Comparison of ENCODE assay signal across 17 cellular contexts in genomic region chr10:71484352-71484751, GRCh38.
A peak's percentile ranks its signal among the peaks of the same experiment; 100 is the strongest.
DNase-seq lines count a peak whose midpoint lies in the region; ATAC-seq, FAIRE-seq and TF ChIP-seq lines count a peak whose summit lies in the region.
"Had no signal": no experiment of that assay in that cellular context is flagged by ENCODE, and none has a peak within 500 bp of the region (broad histone marks: within the 10 kb centered on the region; RNA-seq: fewer than 3 reads in every experiment).

No MANE protein-coding gene starts in this region.

- peaks cover 9% of the 10 kb centered on the region; the same call in 1 of the 2 replicates for H3K27me3 ChIP-seq in Panc1 (ENCODE audit: control insufficient read depth, insufficient read depth, low read length)
- no peaks in the 10 kb centered on the region for H3K27me3 ChIP-seq in PC-9 (ENCODE audit: insufficient read depth, low read depth)

- H3K79me2 ChIP-seq in PC-9 (ENCODE audit: low read depth): no peaks in the 10 kb centered on the region

- H3K4me1 ChIP-seq in A549: no peaks in the 10 kb centered on the region
- H3K4me1 ChIP-seq in Panc1 (ENCODE audit: control insufficient read depth, insufficient read depth, low read length): no peaks in the 10 kb centered on the region
- H3K4me1 ChIP-seq in PC-9 (replicated peaks; ENCODE audit: insufficient read depth): peaks cover 10% of the 10 kb centered on the region; the same call in 1 of the 2 replicates

- H3K4me2 ChIP-seq in A549 (no peak overlapping the region), PC-9 (no peak overlapping the region)

- H3K4me3 ChIP-seq in A549 (no peak overlapping the region), Panc1 (ENCODE audit: low read depth in 2 of 2, low read length in 2 of 2) (no peak overlapping the region), PC-9 (no peak overlapping the region)

- H3K27ac Mint-ChIP-seq in nephron progenitor cell: no peak overlapping the region

- peak; percentile 33 to 38; a peak in 3 of 6 replicates for ATAC-seq in A549
- ATAC-seq in Panc1: peak; percentile 56; the same call in 1 of the 2 replicates
- ATAC-seq in left ventricle myocardium superior: peak; percentile 90
- ATAC-seq: PC-3, SK-N-SH treated with all-trans-retinoic acid at 6 μM for 48 hours had no signal

- no peak for DNase-seq in A549 (ENCODE audit: low read depth in 1 of 2, low spot score in 1 of 2)
- DNase-seq in Panc1 (ENCODE audit: low read depth, low spot score): no peak
- DNase-seq in left ventricle myocardium superior: peak; percentile 75
- DNase-seq in nephron progenitor cell: peak; percentile 35
- DNase-seq in HEK293T (ENCODE audit: extremely low spot score): no peak
- no peak for DNase-seq in AG20443 (ENCODE audit: low spot score)
- no peak for DNase-seq in PC-9
- DNase-seq: C1 segment of cervical spinal cord, DMS 273 treated with DMSO at 0.1 percent for 48 hours, GDM1, MV-4-11, NCI-H1930, NCI-H82, PC-3 had no signal

- no peaks in the 10 kb centered on the region for H3K36me3 ChIP-seq in Panc1 (ENCODE audit: control insufficient read depth, insufficient read depth, low read length)
- H3K36me3 ChIP-seq in PC-9 (ENCODE audit: low read depth): no peaks in the 10 kb centered on the region

- peaks cover 53% of the 10 kb centered on the region for H3K27me3 Mint-ChIP-seq in nephron progenitor cell (ENCODE audit: low read depth, poor library complexity)

- peaks cover 4% of the 10 kb centered on the region for H3K4me1 Mint-ChIP-seq in nephron progenitor cell

- FAIRE-seq in A549 (lab: Jason Lieb, UNC): no peak
- FAIRE-seq: A204.1, H54 had no signal

- TF ChIP-seq CTCF in A549 (IDR thresholded peaks at IDR 0.05) (no peak), Panc1 (IDR thresholded peaks at IDR 0.05) (no peak), nephron progenitor cell (IDR thresholded peaks at IDR 0.05) (no peak), PC-9 (conservative IDR thresholded peaks at IDR 0.05) (no peak)

- TF ChIP-seq EP300 in A549 (IDR thresholded peaks at IDR 0.05): no peak

- 30% methylated on average over 7 of the region's 7 CpGs for WGBS in A549 (ENCODE audit: missing lambda C conversion rate)

- BruUV-seq in Panc1 (replicated peaks; lab: Mats Ljungman, UMichigan): no TSS peak
- no TSS peak for BruUV-seq in PC-9 (replicated peaks; lab: Mats Ljungman, UMichigan)

- peaks cover 12% of the 10 kb centered on the region for H3K9me3 Mint-ChIP-seq in nephron progenitor cell

- TF ChIP-seq POLR2A in A549 (IDR thresholded peaks at IDR 0.05; ENCODE audit: low read length): no peak

- H3F3A ChIP-seq in PC-9 (ENCODE audit: insufficient read depth, low read depth): no peaks in the 10 kb centered on the region

- peaks cover 11% of the 10 kb centered on the region; the same call in 2 of the 3 replicates for H3K9me3 ChIP-seq in A549
- H3K9me3 ChIP-seq in Panc1 (ENCODE audit: control insufficient read depth, insufficient read depth, low read depth, low read length): peaks cover 6% of the 10 kb centered on the region; the same call in 1 of the 2 replicates
- H3K9me3 ChIP-seq in PC-9 (ENCODE audit: insufficient read depth, low read depth): no peaks in the 10 kb centered on the region

- peaks cover 5% of the 10 kb centered on the region for H3K36me3 Mint-ChIP-seq in nephron progenitor cell (ENCODE audit: low read depth)

- in situ Hi-C loops in Panc1 (cut with HindIII; ENCODE audit: low pct_unique_long_range_greater_than_20kb, low sequenced_read_pairs): no loop called here

- H2AFZ ChIP-seq in PC-9: no peak overlapping the region

- POLR2A ChIA-PET in A549 (lab: Yijun Ruan, JAX): no interaction called here
- POLR2A ChIA-PET in Panc1 (lab: Charles Lee): no interaction called here
- POLR2A ChIA-PET in HEK293T (lab: Yijun Ruan, JAX): no interaction called here
- POLR2A ChIA-PET in PC-9 (lab: Charles Lee; ENCODE audit: unreplicated experiment): no interaction called here

- TF ChIP-seq RAD21 in A549 (conservative IDR thresholded peaks at IDR 0.05 in 1 of 2, IDR thresholded peaks at IDR 0.05 in 1 of 2): no peak

- H3K9me2 ChIP-seq in PC-9 (ENCODE audit: insufficient read depth): no peaks in the 10 kb centered on the region

- H3K27ac ChIP-seq in A549: no peak overlapping the region
- H3K27ac ChIP-seq in Panc1 (ENCODE audit: low read length): no peak overlapping the region
- H3K27ac ChIP-seq in PC-9: no peak overlapping the region

- H3K4me3 Mint-ChIP-seq in nephron progenitor cell: no peak overlapping the region

- intact Hi-C loops in Panc1 (cut with micrococcal nuclease; ENCODE audit: unreplicated experiment) (no loop called here), left ventricle myocardium superior (cut with micrococcal nuclease) (no loop called here), PC-9 (cut with micrococcal nuclease; ENCODE audit: unreplicated experiment) (no loop called here)

- CTCF ChIA-PET in A549 (lab: Yijun Ruan, JAX) (interaction anchor here (0.7 to 1.5 kb wide), 2 partner anchors 125 to 162 kb away, joined by 5 read pairs; no protein-coding TSS in a partner anchor), Panc1 (lab: Charles Lee) (no interaction called here), HEK293T (lab: Yijun Ruan, JAX) (no interaction called here), PC-9 (lab: Charles Lee) (interaction anchor here (0.7 kb wide), 1 partner anchor 32 kb away, joined by 12 read pairs; no protein-coding TSS in a partner anchor)

- H4K20me1 ChIP-seq in PC-9 (ENCODE audit: insufficient read depth): 0 out of 2 replicates have a peak, but pooled peaks cover 3% of the 10 kb centered on the region

TF ChIP-seq in A549, 52 proteins besides CTCF, POLR2A, EP300 and RAD21 (continues in another document):
- no peak for TF ChIP-seq GATA3 (IDR thresholded peaks at IDR 0.05; ENCODE audit: borderline replicate concordance)
- TF ChIP-seq CEBPB (IDR thresholded peaks at IDR 0.05): no peak
- TF ChIP-seq JUNB (IDR thresholded peaks at IDR 0.05): no peak
- TF ChIP-seq ZSCAN20 (CRISPR knock-in tag; IDR thresholded peaks at IDR 0.05): no peak
- TF ChIP-seq MAZ (IDR thresholded peaks at IDR 0.05; ENCODE audit: borderline replicate concordance, low read depth, low read length): no peak
- TF ChIP-seq BCL3 (IDR thresholded peaks at IDR 0.05): no peak
- TF ChIP-seq SREBF2 (IDR thresholded peaks at IDR 0.05): no peak
- TF ChIP-seq BHLHE40 (IDR thresholded peaks at IDR 0.05; ENCODE audit: low read depth, low read length): no peak
- no peak for TF ChIP-seq HMGXB4 (CRISPR knock-in tag; IDR thresholded peaks at IDR 0.05; ENCODE audit: borderline replicate concordance)

TF ChIP-seq in HEK293T, 16 proteins besides CTCF, POLR2A, EP300 and RAD21:
- TF ChIP-seq TARDBP (IDR thresholded peaks at IDR 0.05) (no peak), SP1 (IDR thresholded peaks at IDR 0.05) (no peak), FOXM1 (IDR thresholded peaks at IDR 0.05; ENCODE audit: borderline replicate concordance) (no peak), L3MBTL2 (conservative IDR thresholded peaks at IDR 0.05) (no peak), LEF1 (IDR thresholded peaks at IDR 0.05; ENCODE audit: borderline replicate concordance) (no peak), BHLHE40 (IDR thresholded peaks at IDR 0.05; ENCODE audit: borderline replicate concordance) (no peak), CTBP1 (IDR thresholded peaks at IDR 0.05; ENCODE audit: borderline replicate concordance) (no peak), SUZ12 (IDR thresholded peaks at IDR 0.05) (no peak)
- TF ChIP-seq, protein P1, sequence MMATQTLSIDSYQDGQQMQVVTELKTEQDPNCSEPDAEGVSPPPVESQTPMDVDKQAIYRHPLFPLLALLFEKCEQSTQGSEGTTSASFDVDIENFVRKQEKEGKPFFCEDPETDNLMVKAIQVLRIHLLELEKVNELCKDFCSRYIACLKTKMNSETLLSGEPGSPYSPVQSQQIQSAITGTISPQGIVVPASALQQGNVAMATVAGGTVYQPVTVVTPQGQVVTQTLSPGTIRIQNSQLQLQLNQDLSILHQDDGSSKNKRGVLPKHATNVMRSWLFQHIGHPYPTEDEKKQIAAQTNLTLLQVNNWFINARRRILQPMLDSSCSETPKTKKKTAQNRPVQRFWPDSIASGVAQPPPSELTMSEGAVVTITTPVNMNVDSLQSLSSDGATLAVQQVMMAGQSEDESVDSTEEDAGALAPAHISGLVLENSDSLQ (IDR thresholded peaks at IDR 0.05): no peak
TF ChIP-seq in HEK293T: peak in this region for 0.

Comparison
In these comparisons a context has a peak if more than half of its experiments do, and no peak if none do; other contexts are left out.
1. ATAC-seq: peak in every context shown above with its lines; median percentile 90 in left ventricle myocardium superior; 56 in Panc1; 36 in A549.
2. DNase-seq: peak in left ventricle myocardium superior (single experiment) and nephron progenitor cell (single experiment); none in A549 (0 of 2), Panc1 (single experiment), HEK293T (single experiment), AG20443 (single experiment) and PC-9 (0 of 2).
3. CTCF ChIA-PET loops: an anchor here in A549 (0.7 to 1.5 kb wide) and PC-9 (0.7 kb wide); none called in Panc1 and HEK293T.